ENCODE assay signal across 8 cellular contexts in the genomic region with DNA sequence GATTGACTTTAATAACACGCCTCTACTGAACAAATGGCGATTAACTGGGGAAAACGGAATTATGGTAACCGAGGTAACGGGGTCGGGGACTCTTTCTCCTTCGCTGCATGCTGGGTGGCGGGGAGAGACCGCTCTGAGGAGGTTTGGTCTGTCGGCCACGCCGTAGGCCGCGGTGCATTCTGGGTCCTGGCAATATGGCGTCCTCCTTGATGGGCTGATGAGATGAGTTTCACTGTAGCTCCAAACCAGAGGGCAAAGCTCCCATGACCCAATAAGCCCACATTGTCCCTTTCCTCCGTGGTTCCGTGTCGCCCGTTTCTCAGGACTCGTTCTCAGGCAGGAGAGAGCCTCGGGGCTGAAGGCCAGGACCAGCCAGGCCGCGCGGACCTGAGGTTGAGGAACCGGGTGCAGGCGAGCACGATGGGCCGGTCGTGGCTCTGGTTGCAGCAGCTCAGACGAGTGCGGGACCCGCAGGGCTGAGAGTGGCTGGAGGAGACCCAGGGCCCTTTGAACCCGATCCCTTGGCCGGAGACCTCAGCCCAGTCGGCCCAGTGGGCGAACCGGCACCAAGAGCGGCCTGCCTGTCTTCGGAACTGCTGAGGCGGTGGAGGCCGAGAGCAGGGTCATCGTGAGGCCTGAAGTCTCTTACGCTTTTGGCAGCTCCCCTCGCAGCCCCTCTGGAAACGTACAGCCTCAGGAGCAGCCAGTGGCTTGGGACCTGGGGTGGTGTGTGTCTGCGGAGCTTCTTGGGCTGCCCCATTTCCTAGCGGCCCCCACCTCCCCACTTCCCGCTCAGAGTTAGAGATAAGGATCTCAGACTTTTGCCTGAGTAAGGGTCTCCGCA. TPM values are rescaled to one million over a fixed set of nuclear protein-coding genes. Genes with fewer than 3 reads are reported as not detected.
A peak's percentile ranks its signal among the peaks of the same experiment; 100 is the strongest.
DNase-seq lines count a peak whose midpoint lies in the region; ATAC-seq and TF ChIP-seq lines count a peak whose summit lies in the region.

A gene with protein sequence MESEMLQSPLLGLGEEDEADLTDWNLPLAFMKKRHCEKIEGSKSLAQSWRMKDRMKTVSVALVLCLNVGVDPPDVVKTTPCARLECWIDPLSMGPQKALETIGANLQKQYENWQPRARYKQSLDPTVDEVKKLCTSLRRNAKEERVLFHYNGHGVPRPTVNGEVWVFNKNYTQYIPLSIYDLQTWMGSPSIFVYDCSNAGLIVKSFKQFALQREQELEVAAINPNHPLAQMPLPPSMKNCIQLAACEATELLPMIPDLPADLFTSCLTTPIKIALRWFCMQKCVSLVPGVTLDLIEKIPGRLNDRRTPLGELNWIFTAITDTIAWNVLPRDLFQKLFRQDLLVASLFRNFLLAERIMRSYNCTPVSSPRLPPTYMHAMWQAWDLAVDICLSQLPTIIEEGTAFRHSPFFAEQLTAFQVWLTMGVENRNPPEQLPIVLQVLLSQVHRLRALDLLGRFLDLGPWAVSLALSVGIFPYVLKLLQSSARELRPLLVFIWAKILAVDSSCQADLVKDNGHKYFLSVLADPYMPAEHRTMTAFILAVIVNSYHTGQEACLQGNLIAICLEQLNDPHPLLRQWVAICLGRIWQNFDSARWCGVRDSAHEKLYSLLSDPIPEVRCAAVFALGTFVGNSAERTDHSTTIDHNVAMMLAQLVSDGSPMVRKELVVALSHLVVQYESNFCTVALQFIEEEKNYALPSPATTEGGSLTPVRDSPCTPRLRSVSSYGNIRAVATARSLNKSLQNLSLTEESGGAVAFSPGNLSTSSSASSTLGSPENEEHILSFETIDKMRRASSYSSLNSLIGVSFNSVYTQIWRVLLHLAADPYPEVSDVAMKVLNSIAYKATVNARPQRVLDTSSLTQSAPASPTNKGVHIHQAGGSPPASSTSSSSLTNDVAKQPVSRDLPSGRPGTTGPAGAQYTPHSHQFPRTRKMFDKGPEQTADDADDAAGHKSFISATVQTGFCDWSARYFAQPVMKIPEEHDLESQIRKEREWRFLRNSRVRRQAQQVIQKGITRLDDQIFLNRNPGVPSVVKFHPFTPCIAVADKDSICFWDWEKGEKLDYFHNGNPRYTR (N-terminal part only) (plus strand): TSS at position 184 of the 844 bp plus-strand sequence. CDS start 792 bp downstream, outside the sequence.

- H3K9me3 ChIP-seq in right atrium auricular region (no peaks in the 10 kb centered on the region), prostate gland (no peaks in the 10 kb centered on the region), upper lobe of right lung (no peaks in the 10 kb centered on the region)

- H3K4me1 ChIP-seq in right atrium auricular region (peaks cover 0 to 28% of the 10 kb centered on the region in 2 donors), prostate gland (replicated peaks) (peaks cover 6% of the 10 kb centered on the region), upper lobe of right lung (peaks cover 16% of the 10 kb centered on the region)

- POLR2A ChIA-PET in HEK293T (lab: Yijun Ruan, JAX), result interaction anchor here (0.6 to 2.8 kb wide), 18 partner anchors 8 to 221 kb away, joined by 3 to 11 read pairs (median 4); no protein-coding TSS in a partner anchor

- DNase-seq in DMS53 treated with DMSO at 0.1 percent for 48 hours (lab: John Stamatoyannopoulos, UW; ENCODE audit: unreplicated experiment), result peak; percentile 76
- peak; percentile 93 for DNase-seq in HEK293T (ENCODE audit: extremely low spot score)
- peak; percentile 86 for DNase-seq in NCI-H1694 treated with DMSO at 0.1 percent for 48 hours (lab: John Stamatoyannopoulos, UW)
- DNase-seq in anterior cingulate cortex (lab: John Stamatoyannopoulos, UW), result peak; percentile 47 to 94 (median 87)
- DNase-seq in right atrium auricular region (ENCODE audit: low spot score), result peak; percentile 89
- peak; percentile 87 for DNase-seq in prostate gland (ENCODE audit: low spot score)
- DNase-seq in upper lobe of right lung, result peak; percentile 94

- intact Hi-C loops in T-helper 2 cell treated with Interferon-gamma antibody and Interleukin-4, amounts not matched to agents 100 ng/mL and 5 ng/mL, for 36 hours (cut with micrococcal nuclease), result no loop called here
- intact Hi-C loops in prostate gland (cut with DNase I), result loop anchor here (10.0 kb wide), 1 partner anchor 320 kb away; no protein-coding TSS in a partner anchor
- intact Hi-C loops in upper lobe of right lung (cut with DNase I), result no loop called here

- TF ChIP-seq CTCF in right atrium auricular region (IDR thresholded peaks at IDR 0.05) (peak in 1 of 2 donors; percentile 21), prostate gland (IDR thresholded peaks at IDR 0.05) (peak in 2 of 4 experiments; percentile 20 to 27), upper lobe of right lung (IDR thresholded peaks at IDR 0.05) (no peak)

- H3K27ac ChIP-seq in right atrium auricular region, result peak within 1 kb of the TSS; percentile 65 to 83
- peak within 1 kb of the TSS; percentile 65 to 66 for H3K27ac ChIP-seq in prostate gland
- peak within 1 kb of the TSS; percentile 81 for H3K27ac ChIP-seq in upper lobe of right lung

- WGBS in prostate gland, result under 1% methylated on average over 40 of the region's 49 CpGs

- H3K36me3 ChIP-seq in right atrium auricular region, result no peaks in the 10 kb centered on the region
- no peaks in the 10 kb centered on the region for H3K36me3 ChIP-seq in prostate gland
- no peaks in the 10 kb centered on the region for H3K36me3 ChIP-seq in upper lobe of right lung

- CTCF ChIA-PET in HEK293T (lab: Yijun Ruan, JAX), result interaction anchor here (0.5 kb wide), 1 partner anchor 1515 kb away, joined by 3 read pairs; no protein-coding TSS in a partner anchor

- peak; percentile 100 for ATAC-seq in upper lobe of right lung

- H3K27me3 ChIP-seq in right atrium auricular region (no peaks in the 10 kb centered on the region), prostate gland (replicated peaks; ENCODE audit: insufficient read depth) (no peaks in the 10 kb centered on the region), upper lobe of right lung (peaks cover 6% of the 10 kb centered on the region)

- TF ChIP-seq POLR2A in prostate gland (IDR thresholded peaks at IDR 0.05), result peak; percentile 13

- peak within 1 kb of the TSS; percentile 91 to 96 for H3K4me3 ChIP-seq in right atrium auricular region
- H3K4me3 ChIP-seq in prostate gland, result peak within 1 kb of the TSS; percentile 78
- H3K4me3 ChIP-seq in upper lobe of right lung, result peak within 1 kb of the TSS; percentile 90

TF ChIP-seq in HEK293T, 16 proteins besides CTCF, POLR2A, EP300 and RAD21:
- TF ChIP-seq CTBP1 (IDR thresholded peaks at IDR 0.05; ENCODE audit: borderline replicate concordance) (no peak), NFRKB (IDR thresholded peaks at IDR 0.05) (peak; percentile 85), FOXK2 (IDR thresholded peaks at IDR 0.05) (no peak), ARNT (IDR thresholded peaks at IDR 0.05) (no peak), SUZ12 (IDR thresholded peaks at IDR 0.05) (no peak), TARDBP (IDR thresholded peaks at IDR 0.05) (no peak), L3MBTL2 (conservative IDR thresholded peaks at IDR 0.05) (peak; percentile 95), ZNF384 (IDR thresholded peaks at IDR 0.05) (no peak), SP1 (IDR thresholded peaks at IDR 0.05) (no peak), HDGF (IDR thresholded peaks at IDR 0.05; ENCODE audit: borderline replicate concordance) (0 out of 2 replicates have a peak, but pooled peaks have one; percentile 52), PKNOX1 (IDR thresholded peaks at IDR 0.05) (no peak), BHLHE40 (IDR thresholded peaks at IDR 0.05; ENCODE audit: borderline replicate concordance) (no peak), FOXA1 (IDR thresholded peaks at IDR 0.05) (no peak), FOXM1 (IDR thresholded peaks at IDR 0.05; ENCODE audit: borderline replicate concordance) (no peak), LEF1 (IDR thresholded peaks at IDR 0.05; ENCODE audit: borderline replicate concordance) (no peak), ELF4 (IDR thresholded peaks at IDR 0.05) (peak; percentile 68; the same call in 1 of the 2 replicates)

RNA-seq across cellular contexts. Expression of the gene that starts here (rescaled TPM):
- total RNA-seq in T-helper 2 cell treated with Interferon-gamma antibody and Interleukin-4, amounts not matched to agents 100 ng/mL and 5 ng/mL, for 36 hours, result 78.5 and 79.3 TPM in 2 replicates
- total RNA-seq in right atrium auricular region, result 10 to 100 TPM; 19.9 to 22.6 TPM
- total RNA-seq in prostate gland, result 10 to 100 TPM; 30.3 to 62.5 TPM
- total RNA-seq in upper lobe of right lung, result 35.4 TPM

Comparison
In these comparisons a context has a peak if more than half of its experiments do, and no peak if none do; other contexts are left out.
1. Peak in every context shown above with its lines: DNase-seq, ATAC-seq, H3K4me3 ChIP-seq and H3K27ac ChIP-seq.